16 cellular contexts compared by ENCODE assay signal in the genomic region with DNA sequence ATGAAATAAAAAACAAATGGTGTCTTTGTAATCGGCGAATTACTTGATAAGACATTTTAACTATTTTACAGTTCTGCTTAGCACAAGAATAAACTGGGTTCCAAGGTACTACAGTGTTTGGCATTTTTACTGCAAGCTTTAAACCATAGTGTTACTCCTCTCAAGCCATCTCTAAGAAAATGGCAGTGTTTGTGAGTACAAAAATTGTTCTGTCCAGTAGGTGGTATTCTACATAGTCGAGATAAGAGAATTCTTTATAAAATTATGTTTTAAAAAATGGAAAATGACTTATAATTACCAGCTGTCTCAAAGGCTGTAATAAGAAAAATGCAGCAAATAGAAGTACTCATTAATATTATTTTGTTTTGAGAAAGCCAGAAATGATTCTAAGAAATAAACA.
"Had no signal": no experiment of that assay in that cellular context is flagged by ENCODE, and none has a peak within 500 bp of the region (broad histone marks: within the 10 kb centered on the region; RNA-seq: fewer than 3 reads in every experiment).

No MANE protein-coding gene starts in this region.

- H3K4me3 ChIP-seq: adrenal gland, lung, skin epidermis, transverse colon had no signal

- H3K27ac ChIP-seq: adrenal gland, skin epidermis, transverse colon, WERI-Rb-1 had no signal

- H3K27ac Mint-ChIP-seq: activated CD4-positive, alpha-beta memory T cell treated with anti-CD3 and anti-CD28 coated beads, Interleukin-2, amount 10 ng/mL, durations not matched to agents 7 days and 5 days; dendritic cell treated with granulocyte-macrophage colony-stimulating factor and Interleukin-4, amounts not matched to agents 40 ng/mL and 50 ng/mL, for 4 days; effector memory CD8-positive, alpha-beta T cell; T-cell had no signal

- H3K9me3 Mint-ChIP-seq: activated CD4-positive, alpha-beta memory T cell treated with anti-CD3 and anti-CD28 coated beads, Interleukin-2, amount 10 ng/mL, durations not matched to agents 7 days and 5 days; central memory CD8-positive, alpha-beta T cell; dendritic cell treated with granulocyte-macrophage colony-stimulating factor and Interleukin-4, amounts not matched to agents 40 ng/mL and 50 ng/mL, for 4 days; effector memory CD8-positive, alpha-beta T cell had no signal

- ATAC-seq: activated CD4-positive, alpha-beta T cell treated with anti-CD3 and anti-CD28 coated beads for 36 hours; effector memory CD8-positive, alpha-beta T cell; left cardiac atrium; T-cell had no signal

- H3K9me3 ChIP-seq: adrenal gland, transverse colon had no signal

- DNase-seq: activated CD4-positive, alpha-beta memory T cell treated with anti-CD3 and anti-CD28 coated beads, Interleukin-2, amount 10 ng/mL, durations not matched to agents 7 days and 5 days; activated CD4-positive, alpha-beta T cell treated with anti-CD3 and anti-CD28 coated beads for 36 hours; activated naive CD4-positive, alpha-beta T cell treated with Interleukin-2 at 50 U/mL for 16 hours; effector memory CD8-positive, alpha-beta T cell; immature natural killer cell; left cardiac atrium; midbrain; T-cell; T1000; transverse colon; WERI-Rb-1 had no signal

- H3K4me3 Mint-ChIP-seq: activated CD4-positive, alpha-beta memory T cell treated with anti-CD3 and anti-CD28 coated beads, Interleukin-2, amount 10 ng/mL, durations not matched to agents 7 days and 5 days; activated CD4-positive, alpha-beta T cell treated with anti-CD3 and anti-CD28 coated beads for 36 hours; central memory CD8-positive, alpha-beta T cell; effector memory CD8-positive, alpha-beta T cell; immature natural killer cell had no signal

- H3K27me3 ChIP-seq: adrenal gland, transverse colon had no signal

- H3K27me3 Mint-ChIP-seq: activated CD4-positive, alpha-beta memory T cell treated with anti-CD3 and anti-CD28 coated beads, Interleukin-2, amount 10 ng/mL, durations not matched to agents 7 days and 5 days; activated CD4-positive, alpha-beta T cell treated with anti-CD3 and anti-CD28 coated beads for 36 hours; central memory CD8-positive, alpha-beta T cell; dendritic cell treated with granulocyte-macrophage colony-stimulating factor and Interleukin-4, amounts not matched to agents 40 ng/mL and 50 ng/mL, for 4 days; effector memory CD8-positive, alpha-beta T cell; T-cell had no signal
